In the genomic region with DNA sequence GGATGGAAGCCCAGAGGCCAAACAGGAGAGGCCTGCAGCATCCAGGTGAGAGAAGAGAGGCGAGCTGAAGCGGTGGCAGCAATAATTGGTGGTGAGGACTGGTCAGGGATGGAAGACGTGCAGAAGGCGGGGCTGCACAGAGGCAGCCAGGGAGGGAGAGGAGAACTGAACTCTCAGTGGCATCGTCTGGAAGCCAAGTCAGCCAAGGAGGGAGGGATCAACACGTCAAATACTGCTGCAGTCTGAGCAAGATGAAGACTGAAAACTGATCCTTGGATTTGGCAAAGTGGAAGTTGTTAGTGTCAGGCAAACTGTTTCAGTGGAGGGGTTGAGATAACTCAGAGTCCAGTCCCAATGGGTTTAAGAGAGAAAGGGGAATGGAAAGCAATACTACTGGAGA, we compare ENCODE assay signal across 14 cellular contexts.
DNase-seq lines count a peak whose midpoint lies in the region; ATAC-seq and TF ChIP-seq lines count a peak whose summit lies in the region.
"Had no signal": no experiment of that assay in that cellular context is flagged by ENCODE, and none has a peak within 500 bp of the region (broad histone marks: within the 10 kb centered on the region; RNA-seq: fewer than 3 reads in every experiment).

No MANE protein-coding gene starts in this region.

- intact Hi-C loops in Right ventricle myocardium superior (cut with DNase I) = no loop called here

- peak overlapping the region; percentile 42 for H3K4me2 ChIP-seq in osteoblast (ENCODE audit: insufficient read depth, low read length)
- H3K4me2 ChIP-seq: BLaER1 had no signal

- no peaks in the 10 kb centered on the region for H3K27me3 ChIP-seq in osteoblast (ENCODE audit: insufficient read depth, low read length)
- H3K27me3 ChIP-seq: BLaER1 had no signal

- no peaks in the 10 kb centered on the region for H3K9me3 ChIP-seq in osteoblast (ENCODE audit: low read depth, low read length)
- H3K9me3 ChIP-seq: BLaER1 had no signal

- TF ChIP-seq CTCF in AG09319 (IDR thresholded peaks at IDR 0.05; ENCODE audit: low read depth, low read length) (no peak), osteoblast (IDR thresholded peaks at IDR 0.05; ENCODE audit: extremely low read depth, low read depth, low read length) (no peak)

- no peak overlapping the region for H3K27ac Mint-ChIP-seq in activated naive CD4-positive, alpha-beta T cell treated with anti-CD3 and anti-CD28 coated beads, Interleukin-2, amount 50 U/mL, for 72 hours
- H3K27ac Mint-ChIP-seq: activated B cell treated with CpG ODN at 0.5 μM for 24 hours had no signal

- peak; percentile 74 for DNase-seq in AG09319 (ENCODE audit: extremely low read depth, low read depth)
- DNase-seq in amniotic epithelial cell (ENCODE audit: low read depth) = peak; percentile 88
- DNase-seq in Right ventricle myocardium superior = peak; percentile 78
- DNase-seq in osteoblast (ENCODE audit: insufficient read length, low spot score, missing footprints) = no peak
- DNase-seq in NCI-H446 treated with DMSO at 0.1 percent for 48 hours (lab: John Stamatoyannopoulos, UW) = no peak
- no peak for DNase-seq in retina
- no peak for DNase-seq in activated naive CD4-positive, alpha-beta T cell treated with anti-CD3 and anti-CD28 coated beads, Interleukin-2, amount 50 U/mL, for 72 hours (ENCODE audit: low spot score in 2 of 2)
- no peak for DNase-seq in activated CD4-positive, CD25-positive, alpha-beta regulatory T cell treated with anti-CD3 and anti-CD28 coated beads, Interleukin-2, amount 50 U/mL, for 72 hours
- DNase-seq: activated B cell treated with CpG ODN at 0.5 μM for 24 hours; activated T-cell treated with anti-CD3 and anti-CD28 coated beads, Interleukin-2, amount 50 U/mL, for 48 hours; foreskin melanocyte; NCI-H1694 had no signal

- peaks cover 31% of the 10 kb centered on the region for H3K4me1 ChIP-seq in osteoblast (ENCODE audit: insufficient read depth, low read length)
- H3K4me1 ChIP-seq: BLaER1 had no signal

- peak overlapping the region; percentile 36 for H2AFZ ChIP-seq in osteoblast (ENCODE audit: low read length)

- peaks cover 41% of the 10 kb centered on the region for H3K36me3 ChIP-seq in osteoblast (ENCODE audit: insufficient read depth, low read length)

- H3K36me3 Mint-ChIP-seq in activated naive CD4-positive, alpha-beta T cell treated with anti-CD3 and anti-CD28 coated beads, Interleukin-2, amount 50 U/mL, for 72 hours = peaks cover 26 to 30% of the 10 kb centered on the region in 2 donors

- peaks cover 23% of the 10 kb centered on the region for H3K79me2 ChIP-seq in osteoblast (ENCODE audit: insufficient read depth, low read length)

- H3K4me3 ChIP-seq in osteoblast (ENCODE audit: insufficient read depth, low read length) = no peak overlapping the region
- H3K4me3 ChIP-seq: BLaER1, K562 had no signal

- no peaks in the 10 kb centered on the region for H4K20me1 ChIP-seq in osteoblast (ENCODE audit: insufficient read depth, low read length)
- H4K20me1 ChIP-seq: BLaER1 had no signal

- peak overlapping the region; percentile 75 for H3K27ac ChIP-seq in osteoblast (ENCODE audit: low read depth, low read length)
- H3K27ac ChIP-seq: BLaER1 had no signal

- ATAC-seq in Right ventricle myocardium superior (ENCODE audit: poor library complexity) = peak; percentile 87
- ATAC-seq in activated naive CD4-positive, alpha-beta T cell treated with anti-CD3 and anti-CD28 coated beads, Interleukin-2, amount 50 U/mL, for 72 hours = no peak
- ATAC-seq: K562 had no signal

- no peaks in the 10 kb centered on the region for H3K9me3 Mint-ChIP-seq in activated naive CD4-positive, alpha-beta T cell treated with anti-CD3 and anti-CD28 coated beads, Interleukin-2, amount 50 U/mL, for 72 hours
- H3K9me3 Mint-ChIP-seq: activated B cell treated with CpG ODN at 0.5 μM for 24 hours had no signal

Comparison
In these comparisons a context has a peak if more than half of its experiments do, and no peak if none do; other contexts are left out.
1. DNase-seq: peak in AG09319 (single experiment), amniotic epithelial cell (single experiment) and Right ventricle myocardium superior (single experiment); none in osteoblast (single experiment), NCI-H446 treated with DMSO at 0.1 percent for 48 hours (single experiment), retina (single experiment), activated naive CD4-positive, alpha-beta T cell treated with anti-CD3 and anti-CD28 coated beads, Interleukin-2, amount 50 U/mL, for 72 hours (0 of 2) and activated CD4-positive, CD25-positive, alpha-beta regulatory T cell treated with anti-CD3 and anti-CD28 coated beads, Interleukin-2, amount 50 U/mL, for 72 hours (single experiment).